ENCODE assay signal across 1 cellular context in the genomic region with DNA sequence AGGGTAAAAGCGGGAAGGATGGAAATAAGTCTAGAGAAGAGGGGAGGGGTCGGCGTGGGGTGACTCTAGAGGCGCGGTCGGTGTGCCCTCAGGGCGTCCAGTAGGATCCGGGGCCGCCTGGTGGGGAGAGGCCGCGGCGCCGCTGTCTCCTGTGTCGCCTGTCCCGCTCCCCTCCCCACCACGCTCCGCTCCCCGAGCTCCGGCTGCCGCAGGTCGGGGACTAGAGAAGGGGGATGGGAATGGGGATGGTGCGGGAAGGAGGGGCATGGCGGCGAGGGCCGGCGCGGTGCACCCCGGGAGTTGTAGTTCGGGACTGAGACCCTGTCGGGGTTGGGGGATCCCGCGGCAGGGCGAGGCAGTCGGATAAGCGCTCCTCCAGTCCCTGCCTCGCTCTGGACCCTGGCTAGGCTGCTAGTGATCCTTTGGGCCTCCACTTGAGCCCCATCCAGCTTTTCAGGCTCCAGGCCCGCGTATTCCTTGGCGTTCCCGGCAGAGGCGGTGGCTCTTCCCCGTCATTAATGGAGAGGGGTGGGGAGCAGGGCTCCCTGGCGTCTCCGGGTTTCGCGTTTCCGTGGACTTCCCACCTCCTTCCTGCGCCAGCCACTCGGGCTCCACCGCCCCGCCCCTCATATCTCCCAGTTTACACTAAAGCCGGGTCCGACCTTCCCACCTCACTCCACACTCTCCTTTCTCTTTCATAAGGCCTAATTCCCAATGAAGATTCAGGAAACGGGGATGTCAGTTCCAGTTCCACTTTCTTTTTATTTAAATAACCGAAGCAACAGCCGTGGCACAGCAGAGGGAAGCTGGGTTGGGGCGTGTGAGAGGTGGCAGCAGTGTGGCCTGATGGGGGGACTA.
A peak's percentile ranks its signal among the peaks of the same experiment; 100 is the strongest.
TF ChIP-seq lines count a peak whose summit lies in the region.

A gene with protein sequence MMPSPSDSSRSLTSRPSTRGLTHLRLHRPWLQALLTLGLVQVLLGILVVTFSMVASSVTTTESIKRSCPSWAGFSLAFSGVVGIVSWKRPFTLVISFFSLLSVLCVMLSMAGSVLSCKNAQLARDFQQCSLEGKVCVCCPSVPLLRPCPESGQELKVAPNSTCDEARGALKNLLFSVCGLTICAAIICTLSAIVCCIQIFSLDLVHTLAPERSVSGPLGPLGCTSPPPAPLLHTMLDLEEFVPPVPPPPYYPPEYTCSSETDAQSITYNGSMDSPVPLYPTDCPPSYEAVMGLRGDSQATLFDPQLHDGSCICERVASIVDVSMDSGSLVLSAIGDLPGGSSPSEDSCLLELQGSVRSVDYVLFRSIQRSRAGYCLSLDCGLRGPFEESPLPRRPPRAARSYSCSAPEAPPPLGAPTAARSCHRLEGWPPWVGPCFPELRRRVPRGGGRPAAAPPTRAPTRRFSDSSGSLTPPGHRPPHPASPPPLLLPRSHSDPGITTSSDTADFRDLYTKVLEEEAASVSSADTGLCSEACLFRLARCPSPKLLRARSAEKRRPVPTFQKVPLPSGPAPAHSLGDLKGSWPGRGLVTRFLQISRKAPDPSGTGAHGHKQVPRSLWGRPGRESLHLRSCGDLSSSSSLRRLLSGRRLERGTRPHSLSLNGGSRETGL (minus strand): TSS at position 241 of the 858 bp plus-strand sequence. CDS start 606 bp downstream, outside the sequence.

TF ChIP-seq in K562, 482 proteins besides CTCF, POLR2A, EP300 and RAD21 (continued from another document and continues in another):
- TF ChIP-seq, protein P1, sequence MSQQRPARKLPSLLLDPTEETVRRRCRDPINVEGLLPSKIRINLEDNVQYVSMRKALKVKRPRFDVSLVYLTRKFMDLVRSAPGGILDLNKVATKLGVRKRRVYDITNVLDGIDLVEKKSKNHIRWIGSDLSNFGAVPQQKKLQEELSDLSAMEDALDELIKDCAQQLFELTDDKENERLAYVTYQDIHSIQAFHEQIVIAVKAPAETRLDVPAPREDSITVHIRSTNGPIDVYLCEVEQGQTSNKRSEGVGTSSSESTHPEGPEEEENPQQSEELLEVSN (IDR thresholded peaks at IDR 0.05; ENCODE audit: borderline replicate concordance in 1 of 2, extremely low read depth in 1 of 2, insufficient read depth in 1 of 2, insufficient read length in 1 of 2, low read depth in 1 of 2, low read length in 1 of 2, poor library complexity in 1 of 2, severe bottlenecking in 1 of 2), result peak; percentile 27 to 56
- TF ChIP-seq ZFP1 (CRISPR knock-in tag; IDR thresholded peaks at IDR 0.05), result no peak
- TF ChIP-seq NR1H2 (CRISPR knock-in tag; IDR thresholded peaks at IDR 0.05), result no peak
- TF ChIP-seq BACH1 (tag; IDR thresholded peaks at IDR 0.05), result no peak
- no peak for TF ChIP-seq ZNF707 (CRISPR knock-in tag; conservative IDR thresholded peaks at IDR 0.05)
- TF ChIP-seq, protein P2, sequence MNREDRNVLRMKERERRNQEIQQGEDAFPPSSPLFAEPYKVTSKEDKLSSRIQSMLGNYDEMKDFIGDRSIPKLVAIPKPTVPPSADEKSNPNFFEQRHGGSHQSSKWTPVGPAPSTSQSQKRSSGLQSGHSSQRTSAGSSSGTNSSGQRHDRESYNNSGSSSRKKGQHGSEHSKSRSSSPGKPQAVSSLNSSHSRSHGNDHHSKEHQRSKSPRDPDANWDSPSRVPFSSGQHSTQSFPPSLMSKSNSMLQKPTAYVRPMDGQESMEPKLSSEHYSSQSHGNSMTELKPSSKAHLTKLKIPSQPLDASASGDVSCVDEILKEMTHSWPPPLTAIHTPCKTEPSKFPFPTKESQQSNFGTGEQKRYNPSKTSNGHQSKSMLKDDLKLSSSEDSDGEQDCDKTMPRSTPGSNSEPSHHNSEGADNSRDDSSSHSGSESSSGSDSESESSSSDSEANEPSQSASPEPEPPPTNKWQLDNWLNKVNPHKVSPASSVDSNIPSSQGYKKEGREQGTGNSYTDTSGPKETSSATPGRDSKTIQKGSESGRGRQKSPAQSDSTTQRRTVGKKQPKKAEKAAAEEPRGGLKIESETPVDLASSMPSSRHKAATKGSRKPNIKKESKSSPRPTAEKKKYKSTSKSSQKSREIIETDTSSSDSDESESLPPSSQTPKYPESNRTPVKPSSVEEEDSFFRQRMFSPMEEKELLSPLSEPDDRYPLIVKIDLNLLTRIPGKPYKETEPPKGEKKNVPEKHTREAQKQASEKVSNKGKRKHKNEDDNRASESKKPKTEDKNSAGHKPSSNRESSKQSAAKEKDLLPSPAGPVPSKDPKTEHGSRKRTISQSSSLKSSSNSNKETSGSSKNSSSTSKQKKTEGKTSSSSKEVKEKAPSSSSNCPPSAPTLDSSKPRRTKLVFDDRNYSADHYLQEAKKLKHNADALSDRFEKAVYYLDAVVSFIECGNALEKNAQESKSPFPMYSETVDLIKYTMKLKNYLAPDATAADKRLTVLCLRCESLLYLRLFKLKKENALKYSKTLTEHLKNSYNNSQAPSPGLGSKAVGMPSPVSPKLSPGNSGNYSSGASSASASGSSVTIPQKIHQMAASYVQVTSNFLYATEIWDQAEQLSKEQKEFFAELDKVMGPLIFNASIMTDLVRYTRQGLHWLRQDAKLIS (CRISPR knock-in tag; IDR thresholded peaks at IDR 0.05), result 0 out of 2 replicates have a peak, but pooled peaks have one; percentile 33
- TF ChIP-seq, protein P3, sequence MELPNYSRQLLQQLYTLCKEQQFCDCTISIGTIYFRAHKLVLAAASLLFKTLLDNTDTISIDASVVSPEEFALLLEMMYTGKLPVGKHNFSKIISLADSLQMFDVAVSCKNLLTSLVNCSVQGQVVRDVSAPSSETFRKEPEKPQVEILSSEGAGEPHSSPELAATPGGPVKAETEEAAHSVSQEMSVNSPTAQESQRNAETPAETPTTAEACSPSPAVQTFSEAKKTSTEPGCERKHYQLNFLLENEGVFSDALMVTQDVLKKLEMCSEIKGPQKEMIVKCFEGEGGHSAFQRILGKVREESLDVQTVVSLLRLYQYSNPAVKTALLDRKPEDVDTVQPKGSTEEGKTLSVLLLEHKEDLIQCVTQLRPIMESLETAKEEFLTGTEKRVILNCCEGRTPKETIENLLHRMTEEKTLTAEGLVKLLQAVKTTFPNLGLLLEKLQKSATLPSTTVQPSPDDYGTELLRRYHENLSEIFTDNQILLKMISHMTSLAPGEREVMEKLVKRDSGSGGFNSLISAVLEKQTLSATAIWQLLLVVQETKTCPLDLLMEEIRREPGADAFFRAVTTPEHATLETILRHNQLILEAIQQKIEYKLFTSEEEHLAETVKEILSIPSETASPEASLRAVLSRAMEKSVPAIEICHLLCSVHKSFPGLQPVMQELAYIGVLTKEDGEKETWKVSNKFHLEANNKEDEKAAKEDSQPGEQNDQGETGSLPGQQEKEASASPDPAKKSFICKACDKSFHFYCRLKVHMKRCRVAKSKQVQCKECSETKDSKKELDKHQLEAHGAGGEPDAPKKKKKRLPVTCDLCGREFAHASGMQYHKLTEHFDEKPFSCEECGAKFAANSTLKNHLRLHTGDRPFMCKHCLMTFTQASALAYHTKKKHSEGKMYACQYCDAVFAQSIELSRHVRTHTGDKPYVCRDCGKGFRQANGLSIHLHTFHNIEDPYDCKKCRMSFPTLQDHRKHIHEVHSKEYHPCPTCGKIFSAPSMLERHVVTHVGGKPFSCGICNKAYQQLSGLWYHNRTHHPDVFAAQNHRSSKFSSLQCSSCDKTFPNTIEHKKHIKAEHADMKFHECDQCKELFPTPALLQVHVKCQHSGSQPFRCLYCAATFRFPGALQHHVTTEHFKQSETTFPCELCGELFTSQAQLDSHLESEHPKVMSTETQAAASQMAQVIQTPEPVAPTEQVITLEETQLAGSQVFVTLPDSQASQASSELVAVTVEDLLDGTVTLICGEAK (IDR thresholded peaks at IDR 0.05), result peak; percentile 49; the same call in 1 of the 2 replicates
- TF ChIP-seq, protein P3 (CRISPR knock-in tag; IDR thresholded peaks at IDR 0.05), result no peak
- TF ChIP-seq, protein P4, sequence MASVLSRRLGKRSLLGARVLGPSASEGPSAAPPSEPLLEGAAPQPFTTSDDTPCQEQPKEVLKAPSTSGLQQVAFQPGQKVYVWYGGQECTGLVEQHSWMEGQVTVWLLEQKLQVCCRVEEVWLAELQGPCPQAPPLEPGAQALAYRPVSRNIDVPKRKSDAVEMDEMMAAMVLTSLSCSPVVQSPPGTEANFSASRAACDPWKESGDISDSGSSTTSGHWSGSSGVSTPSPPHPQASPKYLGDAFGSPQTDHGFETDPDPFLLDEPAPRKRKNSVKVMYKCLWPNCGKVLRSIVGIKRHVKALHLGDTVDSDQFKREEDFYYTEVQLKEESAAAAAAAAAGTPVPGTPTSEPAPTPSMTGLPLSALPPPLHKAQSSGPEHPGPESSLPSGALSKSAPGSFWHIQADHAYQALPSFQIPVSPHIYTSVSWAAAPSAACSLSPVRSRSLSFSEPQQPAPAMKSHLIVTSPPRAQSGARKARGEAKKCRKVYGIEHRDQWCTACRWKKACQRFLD (CRISPR knock-in tag; IDR thresholded peaks at IDR 0.05), result no peak
- no peak for TF ChIP-seq NCOA1 (IDR thresholded peaks at IDR 0.05; ENCODE audit: low read depth)
- TF ChIP-seq, protein P5, sequence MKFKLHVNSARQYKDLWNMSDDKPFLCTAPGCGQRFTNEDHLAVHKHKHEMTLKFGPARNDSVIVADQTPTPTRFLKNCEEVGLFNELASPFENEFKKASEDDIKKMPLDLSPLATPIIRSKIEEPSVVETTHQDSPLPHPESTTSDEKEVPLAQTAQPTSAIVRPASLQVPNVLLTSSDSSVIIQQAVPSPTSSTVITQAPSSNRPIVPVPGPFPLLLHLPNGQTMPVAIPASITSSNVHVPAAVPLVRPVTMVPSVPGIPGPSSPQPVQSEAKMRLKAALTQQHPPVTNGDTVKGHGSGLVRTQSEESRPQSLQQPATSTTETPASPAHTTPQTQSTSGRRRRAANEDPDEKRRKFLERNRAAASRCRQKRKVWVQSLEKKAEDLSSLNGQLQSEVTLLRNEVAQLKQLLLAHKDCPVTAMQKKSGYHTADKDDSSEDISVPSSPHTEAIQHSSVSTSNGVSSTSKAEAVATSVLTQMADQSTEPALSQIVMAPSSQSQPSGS (CRISPR knock-in tag; IDR thresholded peaks at IDR 0.05), result no peak
- TF ChIP-seq ZNF143 (CRISPR knock-in tag; IDR thresholded peaks at IDR 0.05), result peak; percentile 94
- TF ChIP-seq CREM (IDR thresholded peaks at IDR 0.05; ENCODE audit: low read depth), result peak; percentile 78
- TF ChIP-seq, protein P6, sequence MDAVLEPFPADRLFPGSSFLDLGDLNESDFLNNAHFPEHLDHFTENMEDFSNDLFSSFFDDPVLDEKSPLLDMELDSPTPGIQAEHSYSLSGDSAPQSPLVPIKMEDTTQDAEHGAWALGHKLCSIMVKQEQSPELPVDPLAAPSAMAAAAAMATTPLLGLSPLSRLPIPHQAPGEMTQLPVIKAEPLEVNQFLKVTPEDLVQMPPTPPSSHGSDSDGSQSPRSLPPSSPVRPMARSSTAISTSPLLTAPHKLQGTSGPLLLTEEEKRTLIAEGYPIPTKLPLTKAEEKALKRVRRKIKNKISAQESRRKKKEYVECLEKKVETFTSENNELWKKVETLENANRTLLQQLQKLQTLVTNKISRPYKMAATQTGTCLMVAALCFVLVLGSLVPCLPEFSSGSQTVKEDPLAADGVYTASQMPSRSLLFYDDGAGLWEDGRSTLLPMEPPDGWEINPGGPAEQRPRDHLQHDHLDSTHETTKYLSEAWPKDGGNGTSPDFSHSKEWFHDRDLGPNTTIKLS (IDR thresholded peaks at IDR 0.05; ENCODE audit: borderline replicate concordance, low read depth), result peak; percentile 61; the same call in 1 of the 2 replicates
- TF ChIP-seq CBFB (CRISPR knock-in tag; IDR thresholded peaks at IDR 0.05), result no peak
- TF ChIP-seq, protein P7, sequence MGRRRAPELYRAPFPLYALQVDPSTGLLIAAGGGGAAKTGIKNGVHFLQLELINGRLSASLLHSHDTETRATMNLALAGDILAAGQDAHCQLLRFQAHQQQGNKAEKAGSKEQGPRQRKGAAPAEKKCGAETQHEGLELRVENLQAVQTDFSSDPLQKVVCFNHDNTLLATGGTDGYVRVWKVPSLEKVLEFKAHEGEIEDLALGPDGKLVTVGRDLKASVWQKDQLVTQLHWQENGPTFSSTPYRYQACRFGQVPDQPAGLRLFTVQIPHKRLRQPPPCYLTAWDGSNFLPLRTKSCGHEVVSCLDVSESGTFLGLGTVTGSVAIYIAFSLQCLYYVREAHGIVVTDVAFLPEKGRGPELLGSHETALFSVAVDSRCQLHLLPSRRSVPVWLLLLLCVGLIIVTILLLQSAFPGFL (CRISPR knock-in tag; IDR thresholded peaks at IDR 0.05), result no peak
- TF ChIP-seq, protein P8, sequence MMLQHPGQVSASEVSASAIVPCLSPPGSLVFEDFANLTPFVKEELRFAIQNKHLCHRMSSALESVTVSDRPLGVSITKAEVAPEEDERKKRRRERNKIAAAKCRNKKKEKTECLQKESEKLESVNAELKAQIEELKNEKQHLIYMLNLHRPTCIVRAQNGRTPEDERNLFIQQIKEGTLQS (IDR thresholded peaks at IDR 0.05), result no peak
- TF ChIP-seq, protein P8 (CRISPR knock-in tag; conservative IDR thresholded peaks at IDR 0.05), result no peak
- TF ChIP-seq, protein P9, sequence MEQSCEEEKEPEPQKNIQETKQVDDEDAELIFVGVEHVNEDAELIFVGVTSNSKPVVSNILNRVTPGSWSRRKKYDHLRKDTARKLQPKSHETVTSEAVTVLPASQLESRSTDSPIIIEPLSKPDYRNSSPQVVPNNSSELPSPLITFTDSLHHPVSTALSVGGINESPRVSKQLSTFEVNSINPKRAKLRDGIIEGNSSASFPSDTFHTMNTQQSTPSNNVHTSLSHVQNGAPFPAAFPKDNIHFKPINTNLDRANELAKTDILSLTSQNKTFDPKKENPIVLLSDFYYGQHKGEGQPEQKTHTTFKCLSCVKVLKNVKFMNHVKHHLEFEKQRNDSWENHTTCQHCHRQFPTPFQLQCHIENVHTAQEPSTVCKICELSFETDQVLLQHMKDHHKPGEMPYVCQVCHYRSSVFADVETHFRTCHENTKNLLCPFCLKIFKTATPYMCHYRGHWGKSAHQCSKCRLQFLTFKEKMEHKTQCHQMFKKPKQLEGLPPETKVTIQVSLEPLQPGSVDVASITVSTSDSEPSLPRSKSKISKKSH (CRISPR knock-in tag; IDR thresholded peaks at IDR 0.05), result no peak
- TF ChIP-seq RFX7 (CRISPR knock-in tag; IDR thresholded peaks at IDR 0.05), result no peak
- no peak; the same call in 1 of the 2 replicates for TF ChIP-seq ZBTB1 (CRISPR knock-in tag; IDR thresholded peaks at IDR 0.05; ENCODE audit: borderline replicate concordance, low read depth)
